In the genomic region with DNA sequence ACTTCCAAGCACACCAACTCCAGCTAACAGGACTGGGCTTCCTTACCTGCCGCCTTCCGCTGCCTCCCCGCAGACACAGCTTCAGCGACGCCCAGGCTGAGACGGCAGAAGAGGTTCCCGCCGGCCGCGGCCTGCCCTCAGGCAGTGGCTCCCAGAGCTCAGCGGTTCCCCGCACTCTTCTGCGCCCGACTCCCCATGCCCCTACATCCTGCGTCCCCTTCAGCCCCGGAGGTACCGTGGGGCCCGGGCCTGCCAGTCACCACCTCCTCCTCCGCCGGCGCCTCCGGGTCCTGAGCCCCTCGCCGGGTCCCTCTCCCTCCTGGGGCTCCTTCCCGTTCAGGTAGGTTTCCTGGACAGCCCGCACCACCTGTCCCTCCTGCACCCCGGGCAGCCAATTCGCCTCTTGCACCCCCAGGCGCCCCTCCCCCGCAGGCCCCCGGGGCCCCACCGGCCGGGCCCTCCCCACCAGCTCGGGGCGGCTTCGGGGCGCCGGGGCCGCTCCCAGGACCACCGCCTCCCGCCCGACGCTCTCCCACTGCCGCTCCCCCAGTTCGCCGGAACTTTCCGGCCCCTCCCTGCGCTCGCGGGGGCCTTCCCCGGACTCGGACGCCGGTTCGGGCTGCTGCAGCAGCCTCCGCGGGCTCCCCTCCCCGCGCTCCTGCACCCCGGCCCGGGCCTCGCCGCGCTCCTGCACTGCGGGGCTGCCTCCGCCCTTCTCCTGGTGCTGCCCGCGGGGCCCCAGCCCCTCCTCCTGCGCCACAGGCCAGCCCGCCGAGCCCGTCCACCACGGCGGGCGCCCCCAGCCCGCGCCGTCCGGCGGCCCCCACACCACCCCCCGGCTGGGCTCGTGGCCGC, we compare ENCODE assay signal across 8 cellular contexts. TPM values are rescaled to one million over a fixed set of nuclear protein-coding genes. Genes with fewer than 3 reads are reported as not detected.
DNase-seq lines count a peak whose midpoint lies in the region; ATAC-seq and TF ChIP-seq lines count a peak whose summit lies in the region.

A gene (minus strand): TSS at position 113 of the 855 bp plus-strand sequence. CDS start 19,963 bp downstream, outside the sequence.

- H3K9ac ChIP-seq in IMR-90 (ENCODE audit: low read depth, low read length), result peak within 1 kb of the TSS; percentile 53; the same call in 1 of the 2 replicates

- H3K36me3 Mint-ChIP-seq in activated CD8-positive, alpha-beta T cell treated with anti-CD3 and anti-CD28 coated beads, Interleukin-2, amount 10 ng/mL, durations not matched to agents 7 days and 5 days (ENCODE audit: low read depth), result peaks cover 34% of the 10 kb centered on the region
- peaks cover 3% of the 10 kb centered on the region for H3K36me3 Mint-ChIP-seq in endothelial cell (ENCODE audit: low read depth, unreplicated experiment)

- no peaks in the 10 kb centered on the region for H3K27me3 ChIP-seq in IMR-90 (ENCODE audit: control insufficient read depth, insufficient read depth, low read length)
- H3K27me3 ChIP-seq in tibial nerve, result no peaks in the 10 kb centered on the region

- H2BK120ac ChIP-seq in IMR-90 (ENCODE audit: low read depth, low read length), result no peak within 1 kb of the TSS

- no peak for TF ChIP-seq RAD21 in IMR-90 (IDR thresholded peaks at IDR 0.05; ENCODE audit: low read length)

- H3K4ac ChIP-seq in IMR-90 (ENCODE audit: low read depth, low read length), result peak within 1 kb of the TSS; percentile 52

- H3K4me2 ChIP-seq in IMR-90 (ENCODE audit: low read depth, low read length), result peak within 1 kb of the TSS; percentile 92

- H3K56ac ChIP-seq in IMR-90 (ENCODE audit: extremely low read depth, insufficient read depth, low read length), result no peak within 1 kb of the TSS

- H2AK5ac ChIP-seq in IMR-90 (ENCODE audit: low read depth, low read length), result peak within 1 kb of the TSS; percentile 11

- H4K8ac ChIP-seq in IMR-90 (ENCODE audit: low read depth in 2 of 2, low read length in 2 of 2), result no peak within 1 kb of the TSS

- H3K4me1 ChIP-seq in IMR-90 (ENCODE audit: control insufficient read depth, insufficient read depth, low read length), result peaks cover 25% of the 10 kb centered on the region
- H3K4me1 ChIP-seq in tibial nerve, result peaks cover 0 to 46% (median 24%) of the 10 kb centered on the region in 4 donors

- dilution Hi-C loops in IMR-90 (cut with HindIII; ENCODE audit: low sequenced_read_pairs, unreplicated experiment), result no loop called here

- H3K27ac ChIP-seq in IMR-90 (ENCODE audit: insufficient read depth, low read length), result peak within 1 kb of the TSS; percentile 8; the same call in 1 of the 2 replicates
- peak within 1 kb of the TSS; percentile 70 to 87 (median 85) for H3K27ac ChIP-seq in tibial nerve

- no TSS peak for BruUV-seq in IMR-90 (replicated peaks; lab: Mats Ljungman, UMichigan)

- H2AFZ ChIP-seq in IMR-90 (replicated peaks; ENCODE audit: low read length, poor library complexity), result peak within 1 kb of the TSS; percentile 89

- peaks cover 15% of the 10 kb centered on the region; the same call in 1 of the 2 replicates for H4K20me1 ChIP-seq in IMR-90 (ENCODE audit: insufficient read depth, low read length)

- no peak for TF ChIP-seq EP300 in tibial nerve (IDR thresholded peaks at IDR 0.05)

- H3K27ac Mint-ChIP-seq in activated CD8-positive, alpha-beta T cell treated with anti-CD3 and anti-CD28 coated beads, Interleukin-2, amount 10 ng/mL, durations not matched to agents 7 days and 5 days, result peak within 1 kb of the TSS; percentile 98
- H3K27ac Mint-ChIP-seq in endothelial cell (ENCODE audit: unreplicated experiment), result no peak within 1 kb of the TSS

- TF ChIP-seq CTCF in IMR-90 (conservative IDR thresholded peaks at IDR 0.05; ENCODE audit: low read depth, low read length), result no peak
- no peak for TF ChIP-seq CTCF in endothelial cell (IDR thresholded peaks at IDR 0.05; ENCODE audit: unreplicated experiment)
- TF ChIP-seq CTCF in tibial nerve (IDR thresholded peaks at IDR 0.05), result no peak

- peak within 1 kb of the TSS; percentile 93 for H3K4me3 Mint-ChIP-seq in activated CD8-positive, alpha-beta T cell treated with anti-CD3 and anti-CD28 coated beads, Interleukin-2, amount 10 ng/mL, durations not matched to agents 7 days and 5 days
- H3K4me3 Mint-ChIP-seq in endothelial cell (ENCODE audit: unreplicated experiment), result peak within 1 kb of the TSS; percentile 94

- peaks cover 46% of the 10 kb centered on the region for H3K4me1 Mint-ChIP-seq in activated CD8-positive, alpha-beta T cell treated with anti-CD3 and anti-CD28 coated beads, Interleukin-2, amount 10 ng/mL, durations not matched to agents 7 days and 5 days (ENCODE audit: low read depth)
- peaks cover 38% of the 10 kb centered on the region for H3K4me1 Mint-ChIP-seq in endothelial cell (ENCODE audit: unreplicated experiment)

- peak within 1 kb of the TSS; percentile 81 for H3K4me3 ChIP-seq in IMR-90 (ENCODE audit: insufficient read depth, low read depth, low read length)
- H3K4me3 ChIP-seq in tibial nerve, result peak within 1 kb of the TSS; percentile 31 to 97 (median 72)

- H3K9me1 ChIP-seq in IMR-90 (ENCODE audit: insufficient read depth, low read length), result peaks cover 9% of the 10 kb centered on the region

- H4K5ac ChIP-seq in IMR-90 (ENCODE audit: low read depth, low read length), result no peak within 1 kb of the TSS

- no peaks in the 10 kb centered on the region for H3K27me3 Mint-ChIP-seq in activated CD8-positive, alpha-beta T cell treated with anti-CD3 and anti-CD28 coated beads, Interleukin-2, amount 10 ng/mL, durations not matched to agents 7 days and 5 days (ENCODE audit: low read depth)
- H3K27me3 Mint-ChIP-seq in endothelial cell (ENCODE audit: unreplicated experiment), result peaks cover 22% of the 10 kb centered on the region

- POLR2A ChIA-PET in IMR-90 (lab: Charles Lee; ENCODE audit: unreplicated experiment), result interaction anchor here (0.5 kb wide), 1 partner anchor 616 kb away, joined by 3 read pairs; no protein-coding TSS in a partner anchor
- POLR2A ChIA-PET in activated CD8-positive, alpha-beta T cell treated with anti-CD3 and anti-CD28 coated beads, Interleukin-2, amount 10 ng/mL, durations not matched to agents 7 days and 5 days (lab: Charles Lee), result interaction anchor here (0.7 to 6.0 kb wide), 7 partner anchors 9 to 271 kb away, joined by 3 to 160 read pairs (median 6); no protein-coding TSS in a partner anchor

- no peaks in the 10 kb centered on the region for H3K9me3 Mint-ChIP-seq in activated CD8-positive, alpha-beta T cell treated with anti-CD3 and anti-CD28 coated beads, Interleukin-2, amount 10 ng/mL, durations not matched to agents 7 days and 5 days (ENCODE audit: insufficient read depth)
- no peaks in the 10 kb centered on the region for H3K9me3 Mint-ChIP-seq in endothelial cell (ENCODE audit: unreplicated experiment)

- TF ChIP-seq POLR2A in IMR-90 (IDR thresholded peaks at IDR 0.05; ENCODE audit: low read depth, low read length) (no peak), tibial nerve (IDR thresholded peaks at IDR 0.05) (no peak)

- no peak within 1 kb of the TSS for H2BK20ac ChIP-seq in IMR-90 (ENCODE audit: low read depth, low read length)

- CTCF ChIA-PET in IMR-90 (lab: Yijun Ruan, JAX), result interaction anchor here (1.0 to 1.5 kb wide), 2 partner anchors 14 to 45 kb away, joined by 3 read pairs; no protein-coding TSS in a partner anchor
- CTCF ChIA-PET in activated CD8-positive, alpha-beta T cell treated with anti-CD3 and anti-CD28 coated beads, Interleukin-2, amount 10 ng/mL, durations not matched to agents 7 days and 5 days (lab: Charles Lee), result interaction anchor here (1.1 to 6.0 kb wide), 6 partner anchors 7 to 637 kb away, joined by 4 to 116 read pairs (median 8); a partner anchor contains a TSS

- H2BK5ac ChIP-seq in IMR-90 (ENCODE audit: low read depth, low read length, poor library complexity, severe bottlenecking), result peak within 1 kb of the TSS; percentile 35

- H2AK9ac ChIP-seq in IMR-90 (replicated peaks; ENCODE audit: low read depth, low read length, poor library complexity), result peak within 1 kb of the TSS; percentile 90

- in situ Hi-C loops in IMR-90 (cut with MboI; ENCODE audit: low sequenced_read_pairs), result no loop called here

- H3K36me3 ChIP-seq in IMR-90 (ENCODE audit: control insufficient read depth, insufficient read depth, low read length), result no peaks in the 10 kb centered on the region
- no peaks in the 10 kb centered on the region for H3K36me3 ChIP-seq in tibial nerve

- DNase-seq in CD1c-positive myeloid dendritic cell (ENCODE audit: extremely low spot score) (peak; percentile 19), IMR-90 (no peak), endothelial cell (ENCODE audit: low spot score) (no peak), myocyte (ENCODE audit: low read depth) (no peak), tibial nerve (ENCODE audit: low spot score in 2 of 2) (no peak)
- peak; percentile 66 for DNase-seq in activated CD8-positive, alpha-beta T cell treated with anti-CD3 and anti-CD28 coated beads, Interleukin-2, amount 10 ng/mL, durations not matched to agents 7 days and 5 days

- no peaks in the 10 kb centered on the region for H3K9me3 ChIP-seq in IMR-90 (ENCODE audit: control insufficient read depth, insufficient read depth, low read length)
- no peaks in the 10 kb centered on the region for H3K9me3 ChIP-seq in tibial nerve

- H3K79me1 ChIP-seq in IMR-90 (ENCODE audit: low read depth in 1 of 2, low read length in 2 of 2), result peaks cover 0 to 37% of the 10 kb centered on the region in 2 experiments; a peak in 3 of 4 replicates

- 2% methylated on average over 44 of the region's 83 CpGs; no CpG with 5 or more reads in 1 of the 2 experiments for WGBS in IMR-90 (ENCODE audit: extremely low coverage in 2 of 2, insufficient read length in 1 of 2), 2 experiments
- WGBS in tibial nerve, 2 donors, result 1 to 2% methylated on average over 44 to 62 of the region's 83 CpGs

- peak within 1 kb of the TSS; percentile 78 for H3K14ac ChIP-seq in IMR-90 (replicated peaks; ENCODE audit: low read depth, low read length)

- no peak within 1 kb of the TSS for H4K91ac ChIP-seq in IMR-90 (ENCODE audit: insufficient read depth, low read depth, low read length)

- ATAC-seq in GM21381 (IDR thresholded peaks at IDR 0.05; ENCODE audit: unreplicated experiment) (peak; percentile 15), IMR-90 (ENCODE audit: low read depth) (peak; percentile 45), GM18870 (IDR thresholded peaks at IDR 0.05; ENCODE audit: unreplicated experiment) (no peak)
- ATAC-seq in activated CD8-positive, alpha-beta T cell treated with anti-CD3 and anti-CD28 coated beads, Interleukin-2, amount 10 ng/mL, durations not matched to agents 7 days and 5 days, result peak; percentile 13

- intact Hi-C loops in IMR-90 (cut with micrococcal nuclease), result no loop called here

- H3K23ac ChIP-seq in IMR-90 (ENCODE audit: low read depth, low read length), result peak within 1 kb of the TSS; percentile 33

- H3K18ac ChIP-seq in IMR-90 (ENCODE audit: low read depth, low read length), result no peak within 1 kb of the TSS

- no peak within 1 kb of the TSS for H2BK15ac ChIP-seq in IMR-90 (ENCODE audit: low read depth, low read length)

RNA-seq across cellular contexts. Expression of the gene that starts here (rescaled TPM):
- total RNA-seq in IMR-90 (2012; rRNA removed) (2.2 TPM in 2 replicates), endothelial cell (ENCODE audit: unreplicated experiment) (135 TPM), myocyte (50.2 and 53.5 TPM in 2 replicates), tibial nerve (10 to 100 TPM; 22.2 to 81.9 (median 34.0) TPM)
- polyA plus RNA-seq in IMR-90 (2012; rRNA removed), result 13.4 and 13.8 TPM in 2 replicates
- polyA plus RNA-seq in IMR-90 (2012; cell fraction: cytosol; rRNA removed), result 10.2 and 10.5 TPM in 2 replicates
- polyA plus RNA-seq in IMR-90 (2012; cell fraction: nucleus; rRNA removed; ENCODE audit: low replicate concordance), result 86.5 and 180 TPM in 2 replicates
- 100 to 1,000 TPM; 110 to 127 TPM for total RNA-seq in activated CD8-positive, alpha-beta T cell treated with anti-CD3 and anti-CD28 coated beads, Interleukin-2, amount 10 ng/mL, durations not matched to agents 7 days and 5 days
- 152 TPM for polyA plus RNA-seq in myocyte (2012)

Comparison
In these comparisons a context has a peak if more than half of its experiments do, and no peak if none do; other contexts are left out.
1. DNase-seq: peak in CD1c-positive myeloid dendritic cell (single experiment) and activated CD8-positive, alpha-beta T cell treated with anti-CD3 and anti-CD28 coated beads, Interleukin-2, amount 10 ng/mL, durations not matched to agents 7 days and 5 days (single experiment); none in IMR-90 (single experiment), endothelial cell (single experiment), myocyte (single experiment) and tibial nerve (0 of 2).